In the genomic region with DNA sequence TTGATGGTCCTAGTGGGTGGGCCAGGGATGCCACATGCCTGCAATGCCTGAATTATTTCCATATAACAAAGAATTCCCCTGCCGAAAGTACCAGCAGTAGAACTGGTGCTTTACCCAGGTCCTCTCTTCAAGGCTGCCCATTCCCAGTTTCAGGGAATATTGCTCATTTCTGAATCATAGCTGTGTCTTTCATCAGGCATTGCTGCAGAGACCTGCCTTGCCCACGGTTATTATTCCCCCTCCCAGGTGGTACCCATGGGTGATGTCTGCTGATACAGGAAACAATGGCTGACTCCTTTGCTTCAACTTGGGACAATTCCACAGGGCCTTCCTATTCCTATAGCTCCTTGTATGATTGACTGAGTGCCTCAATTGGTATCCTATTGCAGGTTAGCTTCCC, we compare ENCODE assay signal across 17 cellular contexts. TPM values are rescaled to one million over a fixed set of nuclear protein-coding genes. Genes with fewer than 3 reads are reported as not detected.
A peak's percentile ranks its signal among the peaks of the same experiment; 100 is the strongest.
DNase-seq lines count a peak whose midpoint lies in the region; ATAC-seq and TF ChIP-seq lines count a peak whose summit lies in the region.
"Had no signal": no experiment of that assay in that cellular context is flagged by ENCODE, and none has a peak within 500 bp of the region (broad histone marks: within the 10 kb centered on the region; RNA-seq: fewer than 3 reads in every experiment).

No MANE protein-coding gene starts in this region.

- DNase-seq in HPDE6-E6E7 (ENCODE audit: extremely low spot score) = peak; percentile 56
- peak; percentile 59 for DNase-seq in PC-3
- DNase-seq in epithelial cell of prostate (ENCODE audit: low read depth, low spot score) = peak; percentile 37
- no peak for DNase-seq in activated CD4-positive, alpha-beta memory T cell treated with anti-CD3 and anti-CD28 coated beads, Interleukin-2, amount 10 ng/mL, durations not matched to agents 7 days and 5 days
- no peak for DNase-seq in NCI-H1105 (lab: John Stamatoyannopoulos, UW)
- DNase-seq in endothelial cell (ENCODE audit: low spot score) = no peak
- DNase-seq in prostate gland (ENCODE audit: low spot score) = no peak
- DNase-seq: Caco-2; DMS53; MM.1S; NCI-H1105 treated with DMSO at 0.1 percent for 48 hours; NCI-H187; NK-92 treated with Interleukin-12 subunit alpha and Interleukin-12 subunit beta, amount 100 ng/mL, for 24 hours; OCI-M1 had no signal

- H3K27ac Mint-ChIP-seq in activated CD4-positive, alpha-beta memory T cell treated with anti-CD3 and anti-CD28 coated beads, Interleukin-2, amount 10 ng/mL, durations not matched to agents 7 days and 5 days = no peak overlapping the region
- H3K27ac Mint-ChIP-seq in endothelial cell (ENCODE audit: unreplicated experiment) = no peak overlapping the region

- no peak overlapping the region for H3K9ac ChIP-seq in PC-3 (ENCODE audit: low read length)
- H3K9ac ChIP-seq: KMS-11 had no signal

- H3K4me1 ChIP-seq in PC-3 (ENCODE audit: insufficient read depth, low read length) (peaks cover 35% of the 10 kb centered on the region), prostate gland (replicated peaks) (no peaks in the 10 kb centered on the region)

- H2AFZ ChIP-seq in PC-3 (ENCODE audit: low read length) = no peak overlapping the region

- no peak overlapping the region for H3K4me2 ChIP-seq in PC-3 (ENCODE audit: low read length)
- H3K4me2 ChIP-seq: KMS-11 had no signal

- no peaks in the 10 kb centered on the region for H3K79me2 ChIP-seq in PC-3 (ENCODE audit: low read length)

- H3K36me3 ChIP-seq in PC-3 (ENCODE audit: low read depth, low read length) (no peaks in the 10 kb centered on the region), prostate gland (no peaks in the 10 kb centered on the region)
- H3K36me3 ChIP-seq: SJSA1 had no signal

- POLR2A ChIA-PET in PC-3 (lab: Charles Lee; ENCODE audit: unreplicated experiment) = no interaction called here
- POLR2A ChIA-PET in activated CD4-positive, alpha-beta memory T cell treated with anti-CD3 and anti-CD28 coated beads, Interleukin-2, amount 10 ng/mL, durations not matched to agents 7 days and 5 days (lab: Charles Lee) = no interaction called here

- 74% methylated on average over 2 of the region's 2 CpGs for WGBS in prostate gland

- no TSS peak for BruUV-seq in PC-3 (replicated peaks; lab: Mats Ljungman, UMichigan)

- CTCF ChIA-PET in PC-3 (lab: Charles Lee) = no interaction called here
- CTCF ChIA-PET in activated CD4-positive, alpha-beta memory T cell treated with anti-CD3 and anti-CD28 coated beads, Interleukin-2, amount 10 ng/mL, durations not matched to agents 7 days and 5 days (lab: Charles Lee) = no interaction called here

- no peak for TF ChIP-seq POLR2A in prostate gland (IDR thresholded peaks at IDR 0.05)

- H3K27me3 ChIP-seq in PC-3 (ENCODE audit: low read length) = no peaks in the 10 kb centered on the region
- no peaks in the 10 kb centered on the region for H3K27me3 ChIP-seq in prostate gland (replicated peaks; ENCODE audit: insufficient read depth)
- H3K27me3 ChIP-seq: SJSA1 had no signal

- no peaks in the 10 kb centered on the region for H3K4me1 Mint-ChIP-seq in activated CD4-positive, alpha-beta memory T cell treated with anti-CD3 and anti-CD28 coated beads, Interleukin-2, amount 10 ng/mL, durations not matched to agents 7 days and 5 days
- H3K4me1 Mint-ChIP-seq in endothelial cell (ENCODE audit: unreplicated experiment) = no peaks in the 10 kb centered on the region

- no peaks in the 10 kb centered on the region for H3K9me2 ChIP-seq in PC-3 (replicated peaks; ENCODE audit: low read length)

- ATAC-seq in PC-3 = 0 out of 2 replicates have a peak, but pooled peaks have one; percentile 24
- ATAC-seq: HCT116 had no signal

- intact Hi-C loops in PC-3 (cut with micrococcal nuclease) = no loop called here
- intact Hi-C loops in prostate gland (cut with DNase I) = no loop called here

- TF ChIP-seq CTCF in PC-3 (conservative IDR thresholded peaks at IDR 0.05; ENCODE audit: low read depth, low read length) (no peak), endothelial cell (IDR thresholded peaks at IDR 0.05; ENCODE audit: unreplicated experiment) (no peak), prostate gland (IDR thresholded peaks at IDR 0.05) (no peak)

- no peaks in the 10 kb centered on the region for H4K20me1 ChIP-seq in PC-3 (ENCODE audit: low read length)

- H3K9me3 ChIP-seq in PC-3 (ENCODE audit: low read length) = no peaks in the 10 kb centered on the region
- no peaks in the 10 kb centered on the region for H3K9me3 ChIP-seq in prostate gland
- H3K9me3 ChIP-seq: Caco-2, SJSA1 had no signal

- H3K9me3 Mint-ChIP-seq in activated CD4-positive, alpha-beta memory T cell treated with anti-CD3 and anti-CD28 coated beads, Interleukin-2, amount 10 ng/mL, durations not matched to agents 7 days and 5 days = no peaks in the 10 kb centered on the region
- H3K9me3 Mint-ChIP-seq in endothelial cell (ENCODE audit: unreplicated experiment) = no peaks in the 10 kb centered on the region

- H3F3A ChIP-seq in PC-3 (ENCODE audit: low read length, unreplicated experiment) = no peaks in the 10 kb centered on the region

- H3K27ac ChIP-seq in PC-3 (ENCODE audit: low read length) (no peak overlapping the region), epithelial cell of prostate (peak overlapping the region; percentile 19), prostate gland (no peak overlapping the region)
- H3K27ac ChIP-seq: KMS-11, SJSA1 had no signal

- no peak overlapping the region for H3K4me3 Mint-ChIP-seq in activated CD4-positive, alpha-beta memory T cell treated with anti-CD3 and anti-CD28 coated beads, Interleukin-2, amount 10 ng/mL, durations not matched to agents 7 days and 5 days
- H3K4me3 Mint-ChIP-seq in endothelial cell (ENCODE audit: unreplicated experiment) = no peak overlapping the region

- H3K4me3 ChIP-seq in PC-3 (ENCODE audit: low read length) (no peak overlapping the region), prostate gland (no peak overlapping the region)
- H3K4me3 ChIP-seq: SJSA1 had no signal

- H3K27me3 Mint-ChIP-seq in activated CD4-positive, alpha-beta memory T cell treated with anti-CD3 and anti-CD28 coated beads, Interleukin-2, amount 10 ng/mL, durations not matched to agents 7 days and 5 days = no peaks in the 10 kb centered on the region
- H3K27me3 Mint-ChIP-seq in endothelial cell (ENCODE audit: unreplicated experiment) = no peaks in the 10 kb centered on the region

- no peaks in the 10 kb centered on the region for H3K36me3 Mint-ChIP-seq in activated CD4-positive, alpha-beta memory T cell treated with anti-CD3 and anti-CD28 coated beads, Interleukin-2, amount 10 ng/mL, durations not matched to agents 7 days and 5 days (ENCODE audit: low read depth)
- no peaks in the 10 kb centered on the region for H3K36me3 Mint-ChIP-seq in endothelial cell (ENCODE audit: low read depth, unreplicated experiment)

RNA-seq across cellular contexts. Expression of gene IQCM, which starts 9.7 kb away (rescaled TPM):
- not detected in 2 replicates for total RNA-seq in PC-3 (2014; rRNA removed)
- total RNA-seq in activated CD4-positive, alpha-beta memory T cell treated with anti-CD3 and anti-CD28 coated beads, Interleukin-2, amount 10 ng/mL, durations not matched to agents 7 days and 5 days = not detected
- not detected for total RNA-seq in endothelial cell (ENCODE audit: unreplicated experiment)
- total RNA-seq in prostate gland = not detected
- total RNA-seq: Caco-2, SJSA1 had no signal

Comparison
In these comparisons a context has a peak if more than half of its experiments do, and no peak if none do; other contexts are left out.
1. DNase-seq: peak in HPDE6-E6E7 (single experiment), PC-3 (single experiment) and epithelial cell of prostate (single experiment); none in activated CD4-positive, alpha-beta memory T cell treated with anti-CD3 and anti-CD28 coated beads, Interleukin-2, amount 10 ng/mL, durations not matched to agents 7 days and 5 days (single experiment), NCI-H1105 (single experiment), endothelial cell (single experiment) and prostate gland (single experiment).